8 cellular contexts compared by ENCODE assay signal in the genomic region with DNA sequence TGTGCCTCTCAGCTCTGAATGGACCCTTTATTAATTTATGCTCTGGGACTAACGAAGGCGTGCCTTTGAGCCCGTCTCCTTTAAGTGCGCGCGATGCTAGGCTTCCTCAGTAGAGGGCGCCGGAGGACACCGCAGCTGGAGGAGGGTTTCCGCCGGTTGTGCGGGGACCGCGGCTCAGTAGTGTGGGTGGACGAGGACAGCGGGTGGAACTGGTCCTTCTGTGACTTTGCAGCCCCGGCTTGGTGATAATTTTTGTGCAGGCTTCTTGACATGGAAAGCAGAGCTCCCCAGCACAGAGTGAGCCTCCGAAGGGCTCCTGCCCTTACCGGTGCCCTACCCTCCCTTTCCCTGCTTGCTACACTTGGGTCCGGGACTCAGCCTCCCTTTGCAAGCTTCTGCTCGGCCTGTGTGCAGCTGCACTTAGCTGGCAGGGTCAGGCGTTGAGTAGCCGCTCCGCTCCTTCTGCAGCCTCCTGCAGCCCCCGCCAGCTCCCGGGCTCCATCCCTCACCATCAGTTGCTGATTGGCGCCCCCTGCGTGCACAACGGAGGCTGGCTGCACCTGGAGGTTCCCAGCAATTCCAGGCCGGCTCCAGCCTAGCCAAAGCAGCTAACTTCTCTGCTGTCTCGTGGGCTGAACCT. TPM values are rescaled to one million over a fixed set of nuclear protein-coding genes. Genes with fewer than 3 reads are reported as not detected.
DNase-seq lines count a peak whose midpoint lies in the region; TF ChIP-seq lines count a peak whose summit lies in the region.

No MANE protein-coding gene starts in this region.

- H3K9me3 ChIP-seq in ES-I3 (ENCODE audit: control insufficient read depth, insufficient read depth, low read length) (no peaks in the 10 kb centered on the region), SK-N-SH (no peaks in the 10 kb centered on the region), suprapubic skin (no peaks in the 10 kb centered on the region)

- CTCF ChIA-PET in SK-N-SH (lab: Yijun Ruan, JAX) = interaction anchor here (0.6 to 3.8 kb wide), 29 partner anchors 9 to 1803 kb away, joined by 3 to 13 read pairs (median 3); a partner anchor contains a TSS

- no peak for TF ChIP-seq POLR2A in suprapubic skin (IDR thresholded peaks at IDR 0.05)

- no peaks in the 10 kb centered on the region for H3K79me2 ChIP-seq in SK-N-SH (ENCODE audit: insufficient read depth)

- H3K36me3 ChIP-seq in ES-I3 (ENCODE audit: insufficient read depth, low read length) (no peaks in the 10 kb centered on the region), SK-N-SH (replicated peaks in 1 of 2; ENCODE audit: control insufficient read depth in 1 of 2, insufficient read depth in 2 of 2, low read length in 1 of 2) (no peaks in the 10 kb centered on the region), suprapubic skin (no peaks in the 10 kb centered on the region)

- no peak for TF ChIP-seq EP300 in SK-N-SH (IDR thresholded peaks at IDR 0.05; ENCODE audit: borderline replicate concordance in 1 of 2, low read depth in 1 of 2, low read length in 1 of 2)
- no peak for TF ChIP-seq EP300 in suprapubic skin (IDR thresholded peaks at IDR 0.05)

- H3K9me2 ChIP-seq in SK-N-SH = no peaks in the 10 kb centered on the region

- no peaks in the 10 kb centered on the region for H4K20me1 ChIP-seq in SK-N-SH (ENCODE audit: insufficient read depth)

- H3K4me3 ChIP-seq in SK-N-SH (ENCODE audit: low read depth in 2 of 2, low read length in 1 of 2) = peak overlapping the region; percentile 46 to 60
- H3K4me3 ChIP-seq in suprapubic skin = peak overlapping the region; percentile 51

- H3K4me1 Mint-ChIP-seq in activated naive CD4-positive, alpha-beta T cell treated with anti-CD3 and anti-CD28 coated beads, Interleukin-2, amount 50 U/mL, for 24 hours = peaks cover 12% of the 10 kb centered on the region
- H3K4me1 Mint-ChIP-seq in glutamatergic neuron (ENCODE audit: low read depth, unreplicated experiment) = peaks cover 10% of the 10 kb centered on the region

- peak overlapping the region; percentile 88 for H3K4me3 Mint-ChIP-seq in activated naive CD4-positive, alpha-beta T cell treated with anti-CD3 and anti-CD28 coated beads, Interleukin-2, amount 50 U/mL, for 24 hours
- H3K4me3 Mint-ChIP-seq in glutamatergic neuron (ENCODE audit: unreplicated experiment) = peak overlapping the region; percentile 78

- peak overlapping the region; percentile 72 for H3K27ac Mint-ChIP-seq in activated naive CD4-positive, alpha-beta T cell treated with anti-CD3 and anti-CD28 coated beads, Interleukin-2, amount 50 U/mL, for 24 hours
- peak overlapping the region; percentile 62 for H3K27ac Mint-ChIP-seq in glutamatergic neuron (ENCODE audit: unreplicated experiment)

- no peaks in the 10 kb centered on the region for H3K36me3 Mint-ChIP-seq in activated naive CD4-positive, alpha-beta T cell treated with anti-CD3 and anti-CD28 coated beads, Interleukin-2, amount 50 U/mL, for 24 hours
- H3K36me3 Mint-ChIP-seq in glutamatergic neuron (ENCODE audit: unreplicated experiment) = no peaks in the 10 kb centered on the region

- peaks cover 2% of the 10 kb centered on the region for H3K27me3 Mint-ChIP-seq in activated naive CD4-positive, alpha-beta T cell treated with anti-CD3 and anti-CD28 coated beads, Interleukin-2, amount 50 U/mL, for 24 hours
- no peaks in the 10 kb centered on the region for H3K27me3 Mint-ChIP-seq in glutamatergic neuron (ENCODE audit: unreplicated experiment)

- POLR2A ChIA-PET in SK-N-SH (lab: Yijun Ruan, JAX) = no interaction called here

- WGBS in SK-N-SH (ENCODE audit: low lambda C conversion rate) = 38% methylated on average over 21 of the region's 31 CpGs
- 16% methylated on average over 30 of the region's 31 CpGs for WGBS in suprapubic skin

- H2AFZ ChIP-seq in SK-N-SH (ENCODE audit: low read depth) = peak overlapping the region; percentile 41; the same call in 1 of the 2 replicates

- peak overlapping the region; percentile 68 for H3K4me2 ChIP-seq in SK-N-SH

- DNase-seq in H4 (ENCODE audit: low spot score) = peak; percentile 67
- DNase-seq in SK-N-SH = peak; percentile 62
- DNase-seq in glutamatergic neuron = peak; percentile 95
- DNase-seq in occipital lobe (lab: John Stamatoyannopoulos, UW) = peak; percentile 79
- DNase-seq in suprapubic skin (ENCODE audit: low spot score in 2 of 2) = peak; percentile 83 to 85

- peak; percentile 87 for TF ChIP-seq CTCF in LNCAP (IDR thresholded peaks at IDR 0.05)
- TF ChIP-seq CTCF in SK-N-SH (IDR thresholded peaks at IDR 0.05) = peak; percentile 71
- peak; percentile 76 for TF ChIP-seq CTCF in glutamatergic neuron (IDR thresholded peaks at IDR 0.05; ENCODE audit: partially characterized antibody, unreplicated experiment)
- TF ChIP-seq CTCF in suprapubic skin (IDR thresholded peaks at IDR 0.05) = peak; percentile 45 to 95

- H3K27me3 ChIP-seq in SK-N-SH (ENCODE audit: insufficient read depth) (no peaks in the 10 kb centered on the region; the same call in 1 of the 2 replicates), suprapubic skin (no peaks in the 10 kb centered on the region)

- peak; percentile 66 for TF ChIP-seq RAD21 in SK-N-SH (IDR thresholded peaks at IDR 0.05; ENCODE audit: low read length)

- H3K4me1 ChIP-seq in ES-I3 (ENCODE audit: insufficient read depth, low read length) = no peaks in the 10 kb centered on the region
- H3K4me1 ChIP-seq in SK-N-SH (ENCODE audit: control insufficient read depth in 1 of 2, insufficient read depth in 2 of 2, low read depth in 1 of 2, low read length in 1 of 2) = peaks cover 0 to 4% of the 10 kb centered on the region in 2 experiments; a peak in 1 of 4 replicates
- H3K4me1 ChIP-seq in suprapubic skin = peaks cover 13% of the 10 kb centered on the region

- H3F3A ChIP-seq in SK-N-SH (replicated peaks; ENCODE audit: insufficient read depth) = no peaks in the 10 kb centered on the region

- H3K9me3 Mint-ChIP-seq in activated naive CD4-positive, alpha-beta T cell treated with anti-CD3 and anti-CD28 coated beads, Interleukin-2, amount 50 U/mL, for 24 hours = no peaks in the 10 kb centered on the region
- peaks cover 2% of the 10 kb centered on the region for H3K9me3 Mint-ChIP-seq in glutamatergic neuron (ENCODE audit: unreplicated experiment)

- H3K9ac ChIP-seq in ES-I3 (ENCODE audit: low read depth, low read length) (peak overlapping the region; percentile 81), SK-N-SH (no peak overlapping the region)

- H3K27ac ChIP-seq in SK-N-SH (ENCODE audit: low read depth in 2 of 2, low read length in 1 of 2) (peak overlapping the region in 1 of 2 experiments; percentile 14; a peak in 2 of 4 replicates), suprapubic skin (no peak overlapping the region)

TF ChIP-seq in SK-N-SH, 30 proteins besides CTCF, POLR2A, EP300 and RAD21:
- TF ChIP-seq, protein P1, sequence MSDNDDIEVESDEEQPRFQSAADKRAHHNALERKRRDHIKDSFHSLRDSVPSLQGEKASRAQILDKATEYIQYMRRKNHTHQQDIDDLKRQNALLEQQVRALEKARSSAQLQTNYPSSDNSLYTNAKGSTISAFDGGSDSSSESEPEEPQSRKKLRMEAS (IDR thresholded peaks at IDR 0.05; ENCODE audit: low read depth) = 0 out of 2 replicates have a peak, but pooled peaks have one; percentile 35
- no peak for TF ChIP-seq SIN3A (IDR thresholded peaks at IDR 0.05; ENCODE audit: borderline replicate concordance, low read depth, low read length)
- no peak for TF ChIP-seq FOXM1 (IDR thresholded peaks at IDR 0.05; ENCODE audit: low read depth)
- TF ChIP-seq SMC3 (IDR thresholded peaks at IDR 0.05; ENCODE audit: low read depth, low read length) = peak; percentile 21; the same call in 1 of the 2 replicates
TF ChIP-seq in SK-N-SH: peak in this region for 2.

RNA-seq across cellular contexts. Expression of a gene that starts 26.8 kb away (rescaled TPM):
- 9.2 and 14.3 TPM in 2 replicates for total RNA-seq in H4 (2014; rRNA removed; shearing (Covaris generic))
- polyA plus RNA-seq in SK-N-SH (2012; rRNA removed) = 12.5 and 14.4 TPM in 2 replicates
- 14.3 and 15.5 TPM in 2 replicates for polyA plus RNA-seq in SK-N-SH (2012; cell fraction: cytosol; rRNA removed)
- polyA plus RNA-seq in SK-N-SH (2012; cell fraction: nucleus; rRNA removed) = 12.5 and 33.1 TPM in 2 replicates
- 57.3 TPM for total RNA-seq in glutamatergic neuron (ENCODE audit: unreplicated experiment)
- 54.3 TPM for total RNA-seq in occipital lobe
- total RNA-seq in suprapubic skin = 10 to 100 TPM; 26.5 to 78.0 (median 36.5) TPM
